Comparison of ENCODE assay signal across 21 cellular contexts in the genomic region with DNA sequence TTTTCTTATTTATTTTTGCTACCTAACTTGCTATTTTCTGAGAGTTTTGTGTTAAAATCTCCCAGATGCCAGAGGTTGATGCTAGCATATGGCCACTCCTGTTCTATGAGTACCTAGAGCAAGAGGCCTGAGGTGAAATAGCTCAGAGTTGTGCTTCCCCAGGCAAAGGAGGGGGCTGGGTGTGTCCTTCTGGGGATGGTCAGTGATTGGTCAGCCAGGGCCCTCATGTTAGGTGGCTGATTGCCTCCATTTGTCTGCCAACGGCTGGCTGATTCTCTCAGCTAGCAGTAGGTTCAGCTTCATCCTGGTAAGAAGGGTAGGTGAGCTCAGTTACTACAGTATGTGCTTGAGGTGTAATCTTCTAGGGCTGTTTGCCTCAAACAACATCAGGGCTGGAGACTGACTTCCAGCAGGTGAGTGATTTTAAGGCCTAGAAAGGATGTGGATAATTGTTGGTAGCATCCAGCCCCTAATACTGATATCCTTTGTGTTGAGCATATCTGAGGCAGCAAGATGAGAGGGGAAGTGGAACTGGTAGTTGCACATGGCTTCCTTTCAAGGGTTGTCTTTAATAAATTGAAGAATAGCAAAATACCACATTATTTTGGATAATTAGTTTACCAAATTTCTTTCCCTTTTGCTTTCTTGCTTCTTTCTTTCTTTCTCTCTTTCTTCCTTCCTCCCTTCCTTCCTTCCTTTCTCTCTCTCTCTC.
"Had no signal": no experiment of that assay in that cellular context is flagged by ENCODE, and none has a peak within 500 bp of the region (broad histone marks: within the 10 kb centered on the region; RNA-seq: fewer than 3 reads in every experiment).

No MANE protein-coding gene starts in this region.

- DNase-seq: activated CD4-positive, alpha-beta T cell treated with anti-CD3 and anti-CD28 coated beads, Interleukin-2, amount 50 U/mL, for 4 hours; activated effector memory CD4-positive, alpha-beta T cell treated with anti-CD3 and anti-CD28 coated beads, Interleukin-2, amount 50 U/mL, for 16 hours; activated naive CD4-positive, alpha-beta T cell treated with anti-CD3 and anti-CD28 coated beads, Interleukin-2, amount 50 U/mL, for 16 hours; activated T-cell treated with anti-CD3 and anti-CD28 coated beads for 4 hours; aorta; effector CD4-positive, alpha-beta T cell; foreskin keratinocyte; kidney glomerular epithelial cell; left ventricle myocardium inferior; midbrain; natural killer cell; stimulated activated CD4-positive, alpha-beta T cell treated with anti-CD3 and anti-CD28 coated beads, Interleukin-2, amount 100 ng/mL, for 48 hours; stimulated activated CD8-positive, alpha-beta memory T cell treated with anti-CD3 and anti-CD28 coated beads, Interleukin-4, amount 100 ng/mL, for 48 hours; stimulated activated naive B cell treated with anti-CD40 and anti-IgM and Interleukin-4, amounts not matched to agents 10 μg/mL and 1 μg/mL and 100 μg/mL, for 72 hours; testis had no signal

- H3K4me1 Mint-ChIP-seq: brain, natural killer cell had no signal

- H3K9me3 Mint-ChIP-seq: dendritic cell treated with granulocyte-macrophage colony-stimulating factor and Interleukin-4, amounts not matched to agents 40 ng/mL and 50 ng/mL, for 4 days; natural killer cell; stimulated activated naive B cell treated with anti-CD40 and anti-IgM and Interleukin-4, amounts not matched to agents 10 μg/mL and 1 μg/mL and 100 μg/mL, for 72 hours; type B pancreatic cell had no signal

- H3K27me3 ChIP-seq: foreskin keratinocyte, testis, vagina had no signal

- H3K9me3 ChIP-seq: left ventricle myocardium inferior, prostate gland, testis, vagina had no signal

- H3K36me3 Mint-ChIP-seq: natural killer cell had no signal

- H3K4me1 ChIP-seq: foreskin keratinocyte, left ventricle myocardium inferior, prostate gland, testis, vagina had no signal

- H3K27me3 Mint-ChIP-seq: brain; dendritic cell treated with granulocyte-macrophage colony-stimulating factor and Interleukin-4, amounts not matched to agents 40 ng/mL and 50 ng/mL, for 4 days; stimulated activated naive B cell treated with anti-CD40 and anti-IgM and Interleukin-4, amounts not matched to agents 10 μg/mL and 1 μg/mL and 100 μg/mL, for 72 hours; type B pancreatic cell had no signal

- ATAC-seq: foreskin keratinocyte; natural killer cell; stimulated activated naive B cell treated with anti-CD40 and anti-IgM and Interleukin-4, amounts not matched to agents 10 μg/mL and 1 μg/mL and 100 μg/mL, for 72 hours had no signal

- H3K36me3 ChIP-seq: prostate gland, vagina had no signal

- H3K27ac ChIP-seq: foreskin keratinocyte, left ventricle myocardium inferior, prostate gland, testis, vagina had no signal

- H3K27ac Mint-ChIP-seq: brain; dendritic cell treated with granulocyte-macrophage colony-stimulating factor and Interleukin-4, amounts not matched to agents 40 ng/mL and 50 ng/mL, for 4 days; stimulated activated naive B cell treated with anti-CD40 and anti-IgM and Interleukin-4, amounts not matched to agents 10 μg/mL and 1 μg/mL and 100 μg/mL, for 72 hours; T-helper 2 cell treated with Interferon-gamma antibody and Interleukin-4, amounts not matched to agents 5 μg/mL and 100 μg/mL, for 36 hours; type B pancreatic cell had no signal

- H3K4me3 ChIP-seq: left ventricle myocardium inferior, prostate gland, testis, vagina had no signal

- H3K4me3 Mint-ChIP-seq: brain; dendritic cell treated with granulocyte-macrophage colony-stimulating factor and Interleukin-4, amounts not matched to agents 40 ng/mL and 50 ng/mL, for 4 days; natural killer cell; stimulated activated naive B cell treated with anti-CD40 and anti-IgM and Interleukin-4, amounts not matched to agents 10 μg/mL and 1 μg/mL and 100 μg/mL, for 72 hours; T-helper 2 cell treated with Interferon-gamma antibody and Interleukin-4, amounts not matched to agents 5 μg/mL and 100 μg/mL, for 36 hours; type B pancreatic cell had no signal
